15 cellular contexts compared by ENCODE assay signal in the genomic region with DNA sequence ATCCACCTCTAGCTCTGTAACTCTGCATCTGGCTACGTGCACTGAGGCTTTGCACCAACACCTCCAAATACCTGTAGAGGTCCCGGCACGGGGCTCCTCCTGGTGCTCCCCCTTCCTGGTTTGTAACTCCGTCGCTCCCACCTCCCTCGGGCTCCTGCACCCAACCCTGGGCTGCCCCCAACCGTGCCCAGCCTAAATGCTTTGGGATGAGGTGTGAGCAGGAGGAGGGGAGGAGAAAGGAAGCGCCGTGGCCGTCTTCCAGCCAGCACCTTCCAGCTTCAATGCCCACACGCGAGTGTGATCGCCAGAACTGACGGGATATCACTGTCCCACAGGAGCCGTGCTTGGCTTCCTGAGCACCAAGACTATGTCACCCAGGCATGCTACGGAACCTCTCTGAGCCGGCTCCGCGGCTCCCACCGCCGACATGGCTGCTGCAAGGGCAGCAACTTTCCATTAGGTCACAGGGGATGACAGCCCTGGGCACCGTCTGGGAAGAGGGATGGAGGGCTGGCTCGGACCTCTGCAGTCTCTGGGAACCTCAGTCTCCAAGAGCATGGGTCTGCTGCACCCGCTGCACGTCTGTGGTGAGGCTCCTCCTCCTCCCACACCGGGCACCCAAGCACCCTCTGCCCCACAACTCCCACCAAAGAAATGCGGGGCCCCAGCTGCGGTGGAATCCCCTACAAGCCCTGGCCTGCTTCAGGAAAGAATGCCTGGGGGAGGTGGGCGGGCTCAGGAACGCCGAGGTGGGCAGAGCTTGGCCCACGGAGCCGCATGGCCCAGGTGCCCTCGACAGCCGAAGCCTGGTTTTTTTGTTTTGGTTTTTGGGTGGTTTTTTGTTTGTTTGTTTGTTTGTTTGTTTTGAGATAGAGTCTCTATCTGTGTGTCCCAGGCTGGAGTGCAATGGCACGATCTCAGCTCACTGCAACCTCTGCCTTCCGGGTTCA. TPM values are rescaled to one million over a fixed set of nuclear protein-coding genes. Genes with fewer than 3 reads are reported as not detected.
A peak's percentile ranks its signal among the peaks of the same experiment; 100 is the strongest.
DNase-seq lines count a peak whose midpoint lies in the region; ATAC-seq and TF ChIP-seq lines count a peak whose summit lies in the region.
"Had no signal": no experiment of that assay in that cellular context is flagged by ENCODE, and none has a peak within 500 bp of the region (broad histone marks: within the 10 kb centered on the region; RNA-seq: fewer than 3 reads in every experiment).

No MANE protein-coding gene starts in this region.

- no peak overlapping the region for H3K18ac ChIP-seq in trophoblast cell (ENCODE audit: low read length)

- H2BK5ac ChIP-seq in trophoblast cell (ENCODE audit: low read depth, low read length, poor library complexity) = no peak overlapping the region

- H2AFZ ChIP-seq in GM23248 (no peak overlapping the region), trophoblast cell (ENCODE audit: insufficient read depth, low read length, poor library complexity) (no peak overlapping the region), smooth muscle cell (ENCODE audit: low read depth) (no peak overlapping the region)

- H4K20me1 ChIP-seq in GM23248 (ENCODE audit: insufficient read depth) (no peaks in the 10 kb centered on the region), smooth muscle cell (ENCODE audit: low read depth) (no peaks in the 10 kb centered on the region)

- no peak for ATAC-seq in GM19452 (IDR thresholded peaks at IDR 0.05; ENCODE audit: unreplicated experiment)

- no peak overlapping the region for H2AK5ac ChIP-seq in trophoblast cell (ENCODE audit: low read length)

- H3K27ac ChIP-seq in GM23248 = no peak overlapping the region
- H3K27ac ChIP-seq in trophoblast cell (ENCODE audit: low read depth, low read length) = no peak overlapping the region
- no peak overlapping the region for H3K27ac ChIP-seq in smooth muscle cell (ENCODE audit: low read depth)
- H3K27ac ChIP-seq: Peyer's patch had no signal

- H3K9me3 ChIP-seq in GM23248 (ENCODE audit: low read depth) (no peaks in the 10 kb centered on the region), adipocyte (ENCODE audit: control insufficient read depth, low read length) (no peaks in the 10 kb centered on the region), trophoblast cell (ENCODE audit: insufficient read depth, low read depth, low read length) (peaks cover 7% of the 10 kb centered on the region), smooth muscle cell (replicated peaks; ENCODE audit: low read depth) (no peaks in the 10 kb centered on the region)
- H3K9me3 ChIP-seq: Peyer's patch had no signal

- in situ Hi-C loops in GM23248 (cut with MboI) = no loop called here

- H4K91ac ChIP-seq in trophoblast cell (ENCODE audit: low read depth, low read length) = no peak overlapping the region

- WGBS in GM23248 (ENCODE audit: low coverage in 1 of 2, low lambda C conversion rate in 2 of 2, missing lambda C conversion rate in 2 of 2), 2 experiments = 39% methylated on average over 37 of the region's 37 CpGs
- WGBS in trophoblast cell (ENCODE audit: extremely low coverage, insufficient coverage, insufficient read length) = no CpG with 5 or more reads among the region's 37 CpGs
- 78% methylated on average over 36 of the region's 37 CpGs for WGBS in smooth muscle cell (ENCODE audit: low lambda C conversion rate)

- no peak overlapping the region for H4K8ac ChIP-seq in trophoblast cell (ENCODE audit: low read depth, low read length)

- H3K79me2 ChIP-seq in GM23248 (ENCODE audit: insufficient read depth) (no peaks in the 10 kb centered on the region), trophoblast cell (ENCODE audit: control insufficient read depth, insufficient read depth, low read length, poor library complexity) (no peaks in the 10 kb centered on the region), smooth muscle cell (ENCODE audit: low read depth) (no peaks in the 10 kb centered on the region)

- H3K4me1 ChIP-seq in GM23248 (ENCODE audit: insufficient read depth) = no peaks in the 10 kb centered on the region
- H3K4me1 ChIP-seq in adipocyte (ENCODE audit: control insufficient read depth, insufficient read depth, low read length) = peaks cover 10% of the 10 kb centered on the region
- H3K4me1 ChIP-seq in trophoblast cell (ENCODE audit: control insufficient read depth in 1 of 2, insufficient read depth in 2 of 2, low read length in 2 of 2) = peaks cover under 1 to 7% of the 10 kb centered on the region in 2 experiments
- H3K4me1 ChIP-seq in smooth muscle cell (ENCODE audit: low read depth) = no peaks in the 10 kb centered on the region
- H3K4me1 ChIP-seq: Peyer's patch had no signal

- H3K9ac ChIP-seq in GM23248 = no peak overlapping the region
- H3K9ac ChIP-seq in adipocyte (ENCODE audit: low read length) = no peak overlapping the region
- H3K9ac ChIP-seq in trophoblast cell (ENCODE audit: low read length) = no peak overlapping the region
- no peak overlapping the region for H3K9ac ChIP-seq in smooth muscle cell (ENCODE audit: low read depth)

- DNase-seq in GM23248 (peak; percentile 25), adipocyte (ENCODE audit: low read depth) (no peak), hepatic stellate cell (ENCODE audit: low spot score) (peak; percentile 41), trophoblast cell (peak in 1 of 2 donors; percentile 32), smooth muscle cell (lab: John Stamatoyannopoulos, UW; ENCODE audit: unreplicated experiment) (no peak), NCI-H2029 (lab: John Stamatoyannopoulos, UW) (no peak)
- DNase-seq: ACHN; CD4-positive, alpha-beta T cell; EL; NCI-H1436 treated with DMSO at 0.1 percent for 48 hours; NCI-H226; NCI-H524 treated with DMSO at 0.1 percent for 48 hours; Peyer's patch; SHP77 treated with DMSO at 0.1 percent for 48 hours had no signal

- no peak overlapping the region for H3K23ac ChIP-seq in trophoblast cell (ENCODE audit: low read length)

- H3K36me3 ChIP-seq in GM23248 (ENCODE audit: low read depth) (no peaks in the 10 kb centered on the region), adipocyte (ENCODE audit: control insufficient read depth, insufficient read depth, low read length, severe bottlenecking) (no peaks in the 10 kb centered on the region), trophoblast cell (ENCODE audit: control insufficient read depth in 1 of 2, insufficient read depth in 2 of 2, low read length in 2 of 2) (no peaks in the 10 kb centered on the region), smooth muscle cell (ENCODE audit: low read depth) (no peaks in the 10 kb centered on the region)
- H3K36me3 ChIP-seq: Peyer's patch had no signal

- H3K9me2 ChIP-seq in GM23248 (ENCODE audit: insufficient read depth) = no peaks in the 10 kb centered on the region

- H2BK120ac ChIP-seq in trophoblast cell (ENCODE audit: insufficient read depth, low read length, poor library complexity) = no peak overlapping the region

- no peak overlapping the region for H3K14ac ChIP-seq in trophoblast cell (ENCODE audit: low read length)

- no peak overlapping the region for H3K4me3 ChIP-seq in GM23248
- peak overlapping the region; percentile 56 for H3K4me3 ChIP-seq in adipocyte (ENCODE audit: low read length)
- peak overlapping the region; percentile 66 for H3K4me3 ChIP-seq in trophoblast cell (ENCODE audit: low read depth, low read length)
- no peak overlapping the region for H3K4me3 ChIP-seq in smooth muscle cell
- H3K4me3 ChIP-seq: Peyer's patch had no signal

- no peak overlapping the region for H4K12ac ChIP-seq in trophoblast cell (ENCODE audit: low read depth, low read length)

- H3K27me3 ChIP-seq in GM23248 (replicated peaks; ENCODE audit: insufficient read depth) = no peaks in the 10 kb centered on the region
- H3K27me3 ChIP-seq in adipocyte (replicated peaks; ENCODE audit: control insufficient read depth, insufficient read depth, low read length) = peaks cover 15% of the 10 kb centered on the region
- H3K27me3 ChIP-seq in trophoblast cell (ENCODE audit: insufficient read depth, low read length) = no peaks in the 10 kb centered on the region
- no peaks in the 10 kb centered on the region for H3K27me3 ChIP-seq in smooth muscle cell (ENCODE audit: low read depth)
- H3K27me3 ChIP-seq: Peyer's patch had no signal

- H3K4ac ChIP-seq in trophoblast cell (ENCODE audit: low read depth, low read length) = no peak overlapping the region

- no peak for TF ChIP-seq CTCF in smooth muscle cell (IDR thresholded peaks at IDR 0.05; ENCODE audit: borderline replicate concordance, insufficient read depth, poor library complexity, severe bottlenecking)

- H3K4me2 ChIP-seq in GM23248 (ENCODE audit: unreplicated experiment) (no peak overlapping the region), trophoblast cell (ENCODE audit: low read length) (no peak overlapping the region), smooth muscle cell (no peak overlapping the region)

- H3F3A ChIP-seq in GM23248 (ENCODE audit: insufficient read depth) (no peaks in the 10 kb centered on the region), smooth muscle cell (ENCODE audit: low read depth) (no peaks in the 10 kb centered on the region)

- peaks cover 5% of the 10 kb centered on the region for H3K79me1 ChIP-seq in trophoblast cell (ENCODE audit: low read length)

- no peak overlapping the region for H2BK12ac ChIP-seq in trophoblast cell (ENCODE audit: low read length)

RNA-seq across cellular contexts. Expression of gene SLC38A10, which starts 6.4 kb away (rescaled TPM):
- 133 and 137 TPM in 2 replicates for total RNA-seq in GM23248 (2014; rRNA removed; shearing (Covaris generic))
- polyA plus RNA-seq in GM23248 (2016; fragmentation: Nextera tagmentation; extraction: Ambion mirVana) (58.6 and 61.8 TPM in 2 replicates), smooth muscle cell (97.1 and 98.4 TPM in 2 replicates)
- polyA plus RNA-seq in trophoblast cell (2013) = 35.9 and 39.2 TPM in 2 replicates
- 61.4 and 61.6 TPM in 2 replicates for total RNA-seq in smooth muscle cell

Comparison
In these comparisons a context has a peak if more than half of its experiments do, and no peak if none do; other contexts are left out.
1. DNase-seq: peak in GM23248 (single experiment) and hepatic stellate cell (single experiment); none in adipocyte (single experiment), smooth muscle cell (single experiment) and NCI-H2029 (single experiment).
2. H3K4me3 ChIP-seq: peak in adipocyte (single experiment) and trophoblast cell (single experiment); none in GM23248 (single experiment) and smooth muscle cell (single experiment).